Comparison of ENCODE assay signal across 20 cellular contexts in the genomic region with DNA sequence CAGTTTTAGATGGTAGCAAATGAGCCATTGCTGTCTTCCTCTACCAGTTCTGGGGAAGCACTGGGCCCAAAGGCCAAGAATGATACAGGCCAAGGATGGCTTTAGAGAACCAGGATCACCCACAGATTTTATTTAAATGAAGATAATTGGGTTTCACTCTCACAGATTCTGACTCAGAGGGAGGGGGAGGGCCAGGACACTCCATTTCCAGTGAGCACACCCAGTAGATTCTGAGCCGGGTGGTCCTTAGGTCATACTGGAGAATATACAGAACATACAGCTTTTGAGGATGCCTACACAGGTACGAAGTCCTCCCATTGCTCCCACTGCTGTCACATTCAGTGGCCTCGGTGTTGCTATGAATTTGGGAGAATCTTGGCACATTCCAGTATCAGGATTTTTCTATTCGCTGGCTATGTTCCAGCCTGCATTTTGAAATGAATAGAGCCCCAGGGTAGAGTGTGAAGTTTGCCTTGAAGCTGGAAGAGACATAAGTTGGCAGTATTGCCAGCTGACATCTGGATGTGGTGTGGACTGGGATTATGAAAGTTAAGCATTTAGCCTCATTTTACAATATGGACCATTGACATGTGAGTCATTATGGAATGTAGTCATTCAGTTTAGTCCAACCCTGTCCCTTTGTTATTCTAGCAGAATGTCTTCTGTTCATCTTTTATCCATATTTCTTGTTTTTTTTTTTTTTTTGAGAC. TPM values are rescaled to one million over a fixed set of nuclear protein-coding genes. Genes with fewer than 3 reads are reported as not detected.
A peak's percentile ranks its signal among the peaks of the same experiment; 100 is the strongest.
DNase-seq lines count a peak whose midpoint lies in the region; ATAC-seq and TF ChIP-seq lines count a peak whose summit lies in the region.
"Had no signal": no experiment of that assay in that cellular context is flagged by ENCODE, and none has a peak within 500 bp of the region (broad histone marks: within the 10 kb centered on the region; RNA-seq: fewer than 3 reads in every experiment).

No MANE protein-coding gene starts in this region.

- intact Hi-C loops in PC-3 (cut with micrococcal nuclease), result no loop called here

- H3K9me3 ChIP-seq in PC-3 (ENCODE audit: low read length), result no peaks in the 10 kb centered on the region
- H3K9me3 ChIP-seq: ascending aorta, ovary, transverse colon had no signal

- POLR2A ChIA-PET in PC-3 (lab: Charles Lee; ENCODE audit: unreplicated experiment), result no interaction called here

- CTCF ChIA-PET in PC-3 (lab: Charles Lee), result no interaction called here

- H3K4me1 ChIP-seq in PC-3 (ENCODE audit: insufficient read depth, low read length), result no peaks in the 10 kb centered on the region
- H3K4me1 ChIP-seq: ascending aorta, transverse colon had no signal

- ATAC-seq in PC-3, result 0 out of 2 replicates have a peak, but pooled peaks have one; percentile 13
- peak; percentile 31 for ATAC-seq in stimulated activated effector memory CD8-positive, alpha-beta T cell treated with anti-CD3 and anti-CD28 coated beads, Interleukin-12 subunit alpha, Interleukin-12 subunit beta, amount 100 ng/mL, for 72 hours
- ATAC-seq in HG02885 (IDR thresholded peaks at IDR 0.05; ENCODE audit: poor library complexity, unreplicated experiment), result no peak
- ATAC-seq: esophagus mucosa, left lobe of liver had no signal

- no peak overlapping the region for H3K9ac ChIP-seq in PC-3 (ENCODE audit: low read length)
- H3K9ac ChIP-seq: KMS-11 had no signal

- no peaks in the 10 kb centered on the region for H3K36me3 ChIP-seq in PC-3 (ENCODE audit: low read depth, low read length)
- H3K36me3 ChIP-seq: ascending aorta, ovary, transverse colon had no signal

- TF ChIP-seq CTCF in PC-3 (conservative IDR thresholded peaks at IDR 0.05; ENCODE audit: low read depth, low read length) (no peak), epithelial cell of esophagus (IDR thresholded peaks at IDR 0.05; ENCODE audit: insufficient read depth, low read depth, low read length, missing control alignments) (no peak)

- peak; percentile 84 for DNase-seq in GM04503 (ENCODE audit: low read depth)
- DNase-seq in PC-3, result no peak
- peak; percentile 25 for DNase-seq in epithelial cell of esophagus (ENCODE audit: low read depth)
- no peak for DNase-seq in stimulated activated effector memory CD8-positive, alpha-beta T cell treated with anti-CD3 and anti-CD28 coated beads, Interleukin-12 subunit alpha, Interleukin-12 subunit beta, amount 100 ng/mL, for 72 hours (ENCODE audit: low spot score in 2 of 2)
- no peak for DNase-seq in DMS153 treated with DMSO at 0.1 percent for 48 hours (lab: John Stamatoyannopoulos, UW; ENCODE audit: unreplicated experiment)
- no peak for DNase-seq in stimulated activated naive CD4-positive, alpha-beta T cell treated with Interleukin-2 at 50 U/mL for 16 hours (lab: John Stamatoyannopoulos, UW)
- DNase-seq: activated CD4-positive, CD25-positive, alpha-beta regulatory T cell treated with anti-CD3 and anti-CD28 coated beads, Interleukin-2, amount 50 U/mL, for 72 hours; activated CD8-positive, alpha-beta memory T cell treated with anti-CD3 and anti-CD28 coated beads, Interleukin-2, amount 50 U/mL, for 4 hours; activated naive CD4-positive, alpha-beta T cell; CD4-positive, alpha-beta T cell; DMS79 treated with DMSO at 0.1 percent for 48 hours; NCI-H1417; ovary; SHP77 treated with DMSO at 0.1 percent for 48 hours; transverse colon had no signal

- no peak overlapping the region for H3K4me2 ChIP-seq in PC-3 (ENCODE audit: low read length)
- H3K4me2 ChIP-seq: KMS-11 had no signal

- no peaks in the 10 kb centered on the region for H3K36me3 Mint-ChIP-seq in stimulated activated effector memory CD8-positive, alpha-beta T cell treated with anti-CD3 and anti-CD28 coated beads, Interleukin-12 subunit alpha, Interleukin-12 subunit beta, amount 100 ng/mL, for 72 hours

- no peaks in the 10 kb centered on the region for H3K9me3 Mint-ChIP-seq in stimulated activated effector memory CD8-positive, alpha-beta T cell treated with anti-CD3 and anti-CD28 coated beads, Interleukin-12 subunit alpha, Interleukin-12 subunit beta, amount 100 ng/mL, for 72 hours
- H3K9me3 Mint-ChIP-seq: CD4-positive, alpha-beta T cell had no signal

- H3K27ac ChIP-seq in PC-3 (ENCODE audit: low read length), result no peak overlapping the region
- H3K27ac ChIP-seq: ascending aorta, KMS-11, ovary, transverse colon had no signal

- H3K9me2 ChIP-seq in PC-3 (replicated peaks; ENCODE audit: low read length), result no peaks in the 10 kb centered on the region

- BruUV-seq in PC-3 (replicated peaks; lab: Mats Ljungman, UMichigan), result no TSS peak

- no peaks in the 10 kb centered on the region for H4K20me1 ChIP-seq in PC-3 (ENCODE audit: low read length)

- H3K4me3 ChIP-seq in PC-3 (ENCODE audit: low read length), result no peak overlapping the region
- no peak overlapping the region for H3K4me3 ChIP-seq in epithelial cell of esophagus (ENCODE audit: low read length)
- H3K4me3 ChIP-seq: ascending aorta, ovary, transverse colon had no signal

- H3K27ac Mint-ChIP-seq in stimulated activated effector memory CD8-positive, alpha-beta T cell treated with anti-CD3 and anti-CD28 coated beads, Interleukin-12 subunit alpha, Interleukin-12 subunit beta, amount 100 ng/mL, for 72 hours, result no peak overlapping the region
- H3K27ac Mint-ChIP-seq: CD4-positive, alpha-beta T cell had no signal

- H3F3A ChIP-seq in PC-3 (ENCODE audit: low read length, unreplicated experiment), result no peaks in the 10 kb centered on the region

- no peak overlapping the region for H2AFZ ChIP-seq in PC-3 (ENCODE audit: low read length)

- H3K4me1 Mint-ChIP-seq in stimulated activated effector memory CD8-positive, alpha-beta T cell treated with anti-CD3 and anti-CD28 coated beads, Interleukin-12 subunit alpha, Interleukin-12 subunit beta, amount 100 ng/mL, for 72 hours, result peaks cover 7% of the 10 kb centered on the region

- H3K79me2 ChIP-seq in PC-3 (ENCODE audit: low read length), result no peaks in the 10 kb centered on the region

- no peaks in the 10 kb centered on the region for H3K27me3 ChIP-seq in PC-3 (ENCODE audit: low read length)
- H3K27me3 ChIP-seq: ascending aorta, ovary, transverse colon had no signal

- no peak overlapping the region for H3K4me3 Mint-ChIP-seq in stimulated activated effector memory CD8-positive, alpha-beta T cell treated with anti-CD3 and anti-CD28 coated beads, Interleukin-12 subunit alpha, Interleukin-12 subunit beta, amount 100 ng/mL, for 72 hours
- H3K4me3 Mint-ChIP-seq: CD4-positive, alpha-beta T cell had no signal

RNA-seq across cellular contexts. Expression of gene POC1B, which starts 45.8 kb away (rescaled TPM):
- 21.5 and 25.0 TPM in 2 replicates for total RNA-seq in PC-3 (2014; rRNA removed)

RNA-seq across cellular contexts. Expression of gene GALNT4, which starts 47.0 kb away (rescaled TPM):
- 6.8 and 8.1 TPM in 2 replicates for total RNA-seq in PC-3 (2014; rRNA removed)

Comparison
In these comparisons a context has a peak if more than half of its experiments do, and no peak if none do; other contexts are left out.
1. DNase-seq: peak in GM04503 (single experiment) and epithelial cell of esophagus (single experiment); none in PC-3 (single experiment), stimulated activated effector memory CD8-positive, alpha-beta T cell treated with anti-CD3 and anti-CD28 coated beads, Interleukin-12 subunit alpha, Interleukin-12 subunit beta, amount 100 ng/mL, for 72 hours (0 of 2), DMS153 treated with DMSO at 0.1 percent for 48 hours (single experiment) and stimulated activated naive CD4-positive, alpha-beta T cell treated with Interleukin-2 at 50 U/mL for 16 hours (single experiment).